Comparison of ENCODE assay signal across 15 cellular contexts in genomic region chr1:218755128-218755527, GRCh38.
"Had no signal": no experiment of that assay in that cellular context is flagged by ENCODE, and none has a peak within 500 bp of the region (broad histone marks: within the 10 kb centered on the region; RNA-seq: fewer than 3 reads in every experiment).

No MANE protein-coding gene starts in this region.

- DNase-seq: activated CD4-positive, alpha-beta T cell treated with anti-CD3 and anti-CD28 coated beads for 4 hours; activated CD8-positive, alpha-beta memory T cell treated with anti-CD3 and anti-CD28 coated beads, Interleukin-2, amount 50 U/mL, for 4 hours; activated CD8-positive, alpha-beta T cell treated with anti-CD3 and anti-CD28 coated beads for 36 hours; activated naive CD4-positive, alpha-beta T cell; activated naive CD8-positive, alpha-beta T cell treated with anti-CD3 and anti-CD28 coated beads, Interleukin-2, amount 50 U/mL, for 24 hours; glutamatergic neuron; immature natural killer cell; natural killer cell; nucleus accumbens; stimulated activated naive CD4-positive, alpha-beta T cell; substantia nigra; transverse colon had no signal

- H3K36me3 ChIP-seq: ascending aorta, transverse colon had no signal

- ATAC-seq: activated CD8-positive, alpha-beta T cell treated with anti-CD3 and anti-CD28 coated beads for 36 hours; activated naive CD8-positive, alpha-beta T cell treated with anti-CD3 and anti-CD28 coated beads, Interleukin-2, amount 50 U/mL, for 24 hours; esophagus mucosa; natural killer cell; sciatic nerve had no signal

- H3K27ac ChIP-seq: ascending aorta, transverse colon had no signal

- H3K4me3 ChIP-seq: ascending aorta, transverse colon had no signal

- H3K27me3 ChIP-seq: ascending aorta, transverse colon had no signal

- H3K4me1 ChIP-seq: ascending aorta, transverse colon had no signal

- H3K9me3 ChIP-seq: ascending aorta, transverse colon had no signal
